8 cellular contexts compared by ENCODE assay signal in the genomic region with DNA sequence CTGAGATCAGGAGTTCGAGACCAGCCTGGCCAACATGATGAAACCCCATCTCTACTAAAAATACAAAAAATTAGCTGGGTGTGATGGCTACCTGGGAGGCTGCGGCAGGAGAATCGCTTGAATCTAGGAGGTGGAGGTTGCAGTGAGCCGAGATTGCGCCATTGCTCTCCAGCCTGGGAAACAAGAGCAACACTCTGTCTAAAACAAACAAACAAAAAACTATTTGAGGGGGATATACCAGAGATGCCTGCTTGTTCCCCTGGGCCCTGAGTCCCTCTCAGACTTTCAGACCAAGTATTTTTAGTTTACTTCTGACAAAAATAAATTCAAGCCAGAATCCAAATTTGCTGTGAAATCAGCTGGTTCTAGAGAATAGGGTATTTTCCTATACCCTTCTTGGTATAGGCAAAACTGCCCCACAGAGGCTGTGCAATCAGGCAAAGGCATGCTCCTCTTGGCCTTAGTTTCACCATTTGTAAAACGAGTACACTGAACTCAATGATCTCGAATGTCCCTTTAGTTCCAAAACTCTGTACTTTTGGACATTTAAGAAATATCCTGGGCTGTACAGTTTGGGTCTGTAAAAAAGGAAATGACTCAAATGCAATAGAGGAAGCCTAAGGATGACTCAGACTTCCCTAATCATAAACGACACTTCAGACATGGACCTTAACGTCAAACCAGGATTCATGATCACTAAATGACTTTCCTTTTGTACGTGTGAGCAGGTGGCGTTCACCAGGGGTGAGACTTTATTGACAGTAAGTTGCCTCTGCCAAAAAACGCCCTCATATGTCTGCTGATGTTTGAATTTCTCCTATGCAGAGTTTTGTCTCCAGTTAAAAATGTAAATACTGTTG. TPM values are rescaled to one million over a fixed set of nuclear protein-coding genes. Genes with fewer than 3 reads are reported as not detected.
A peak's percentile ranks its signal among the peaks of the same experiment; 100 is the strongest.
DNase-seq lines count a peak whose midpoint lies in the region; ATAC-seq and TF ChIP-seq lines count a peak whose summit lies in the region.

No MANE protein-coding gene starts in this region.

- in situ Hi-C loops in GM13976 (cut with MboI; ENCODE audit: low sequenced_read_pairs, unreplicated experiment) = loop anchor here (10.0 kb wide), 1 partner anchor 48 kb away; no protein-coding TSS in a partner anchor

- TF ChIP-seq CTCF in 22Rv1 (IDR thresholded peaks at IDR 0.05) = no peak
- no peak for TF ChIP-seq CTCF in GM13976 (IDR thresholded peaks at IDR 0.05; ENCODE audit: borderline replicate concordance, control extremely low read depth, extremely low read depth, insufficient read depth, missing control alignments)

- peak overlapping the region; percentile 17 for H3K27ac ChIP-seq in 22Rv1
- H3K27ac ChIP-seq in caudate nucleus (ENCODE audit: low read depth, low read length) = peak overlapping the region; percentile 80

- ATAC-seq in HG02623 (IDR thresholded peaks at IDR 0.05; ENCODE audit: unreplicated experiment) = no peak

- DNase-seq in GM13976 (ENCODE audit: low spot score) = peak; percentile 63
- DNase-seq in LHCN-M2 (ENCODE audit: low read depth) = peak; percentile 92
- DNase-seq in T-helper 1 cell = peak in 4 of 5 donors; percentile 23 to 89 (median 33)
- peak in 4 of 61 donors; percentile 0 to 45 (median 10) for DNase-seq in caudate nucleus (lab: John Stamatoyannopoulos, UW)
- peak; percentile 94 to 99 for DNase-seq in lung microvascular endothelial cell (ENCODE audit: low read depth in 2 of 2)
- DNase-seq in stromal cell of bone marrow (ENCODE audit: low read depth) = peak; percentile 86

RNA-seq across cellular contexts. Expression of a gene that starts 16.1 kb away (rescaled TPM):
- total RNA-seq in LHCN-M2 (2014; rRNA removed) (85.5 and 116 TPM in 2 replicates), lung microvascular endothelial cell (66.0 and 75.2 TPM in 2 replicates)
- 84.7 TPM for polyA plus RNA-seq in LHCN-M2 (2012)

RNA-seq across cellular contexts. Expression of a gene that starts 33.9 kb away (rescaled TPM):
- total RNA-seq in LHCN-M2 (2014; rRNA removed) = 287 TPM in 2 replicates
- polyA plus RNA-seq in LHCN-M2 (2012) = 66.7 TPM
- total RNA-seq in lung microvascular endothelial cell = 114 and 208 TPM in 2 replicates
